ENCODE assay signal across 21 cellular contexts in the genomic region with DNA sequence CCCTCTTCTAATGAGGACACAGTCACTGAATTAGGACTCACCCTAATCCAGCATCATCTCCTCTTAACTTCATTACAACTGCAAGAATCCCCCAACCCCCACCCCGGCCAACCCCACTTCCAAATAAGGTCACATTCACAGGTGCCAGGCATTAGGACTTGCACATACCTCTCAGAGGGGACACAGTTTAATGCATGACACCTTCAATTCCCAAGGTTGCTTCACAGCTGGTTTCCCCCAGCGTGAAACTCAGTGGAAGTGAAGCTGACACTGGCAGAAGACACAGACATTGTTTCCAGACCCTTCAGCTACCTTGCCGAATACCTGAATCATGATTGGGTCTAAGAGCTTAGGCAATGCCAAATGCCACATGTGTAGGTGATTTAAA.
A peak's percentile ranks its signal among the peaks of the same experiment; 100 is the strongest.
DNase-seq lines count a peak whose midpoint lies in the region; FAIRE-seq and TF ChIP-seq lines count a peak whose summit lies in the region.
"Had no signal": no experiment of that assay in that cellular context is flagged by ENCODE, and none has a peak within 500 bp of the region (broad histone marks: within the 10 kb centered on the region; RNA-seq: fewer than 3 reads in every experiment).

No MANE protein-coding gene starts in this region.

- H3K4ac ChIP-seq in H9 (ENCODE audit: low read depth, low read length): no peak overlapping the region
- no peak overlapping the region for H3K4ac ChIP-seq in neuronal stem cell (ENCODE audit: low read length)

- no peaks in the 10 kb centered on the region for H4K20me1 ChIP-seq in H9 (ENCODE audit: control insufficient read depth, insufficient read depth, insufficient read length)
- H4K20me1 ChIP-seq: BLaER1 had no signal

- no peak overlapping the region for H2BK15ac ChIP-seq in H9 (ENCODE audit: low read depth, low read length)
- peak overlapping the region; percentile 4 for H2BK15ac ChIP-seq in neuronal stem cell (ENCODE audit: low read length)

- WGBS in H9 (ENCODE audit: extremely low coverage, insufficient read length, low lambda C conversion rate): no CpG with 5 or more reads among the region's 3 CpGs
- no CpG with 5 or more reads among the region's 3 CpGs for WGBS in neuronal stem cell (ENCODE audit: extremely low coverage in 2 of 2, insufficient read length in 2 of 2, insufficient replicate concordance in 1 of 2), 2 donors

- H2BK12ac ChIP-seq in H9 (ENCODE audit: insufficient read length, low read depth, low read length): peak overlapping the region; percentile 80
- no peak overlapping the region for H2BK12ac ChIP-seq in neuronal stem cell (ENCODE audit: low read length)

- H3K4me1 Mint-ChIP-seq in H9: peaks cover 16 to 17% of the 10 kb centered on the region in 2 experiments
- no peaks in the 10 kb centered on the region for H3K4me1 Mint-ChIP-seq in activated T-helper 1 cell treated with anti-CD3 and anti-CD28 coated beads, Interleukin-12 subunit alpha, Interleukin-12 subunit beta, Interleukin-2, Interleukin-4 antibody, amounts not matched to agents 30 ng/mL and 10 ng/mL and 1 ng/mL, durations not matched to agents 14 hours and 24 hours and 36 hours (ENCODE audit: low read depth)
- H3K4me1 Mint-ChIP-seq: CD14-positive monocyte; CD4-positive, alpha-beta memory T cell had no signal

- no peak overlapping the region for H3K4me2 ChIP-seq in H9 (ENCODE audit: insufficient read depth, insufficient read length, low read length)
- H3K4me2 ChIP-seq in neuronal stem cell (ENCODE audit: insufficient read depth, low read length, poor library complexity, severe bottlenecking): no peak overlapping the region
- H3K4me2 ChIP-seq: BLaER1 had no signal

- no peak for TF ChIP-seq CTCF in H9 (conservative IDR thresholded peaks at IDR 0.05)
- no peak for TF ChIP-seq CTCF in coronary artery (IDR thresholded peaks at IDR 0.05)
- no peak for TF ChIP-seq CTCF in kidney (IDR thresholded peaks at IDR 0.05; ENCODE audit: borderline replicate concordance, extremely low read depth, insufficient read depth)

- H3K18ac ChIP-seq in H9 (ENCODE audit: insufficient read length, low read depth, low read length): peak overlapping the region; percentile 82
- H3K18ac ChIP-seq in neuronal stem cell (ENCODE audit: low read length): peak overlapping the region; percentile 55

- H4K8ac ChIP-seq in H9 (replicated peaks; ENCODE audit: insufficient read length, low read depth, low read length) (no peak overlapping the region), neuronal stem cell (ENCODE audit: low read depth, low read length) (no peak overlapping the region)

- H3K23ac ChIP-seq in H9 (ENCODE audit: insufficient read length, low read depth, low read length) (no peak overlapping the region), neuronal stem cell (ENCODE audit: low read depth, low read length, poor library complexity) (no peak overlapping the region)

- H3K36me3 ChIP-seq in iPS-20b (ENCODE audit: insufficient read depth, low read depth, low read length): no peaks in the 10 kb centered on the region
- H3K36me3 ChIP-seq in neuronal stem cell (replicated peaks in 1 of 2; ENCODE audit: control insufficient read depth in 2 of 2, insufficient read depth in 2 of 2, low read length in 2 of 2): no peaks in the 10 kb centered on the region
- H3K36me3 ChIP-seq in kidney (ENCODE audit: control insufficient read depth in 1 of 2, insufficient read depth in 2 of 2, low read length in 2 of 2): no peaks in the 10 kb centered on the region
- H3K36me3 ChIP-seq: BLaER1 had no signal

- H3K9ac ChIP-seq in H9 (ENCODE audit: extremely low read depth, insufficient read length, low read length) (no peak overlapping the region), iPS-20b (ENCODE audit: low read depth, low read length) (no peak overlapping the region; the same call in 1 of the 2 replicates), neuronal stem cell (ENCODE audit: low read depth, low read length, poor library complexity) (no peak overlapping the region), kidney (ENCODE audit: low read length in 2 of 2) (no peak overlapping the region)
- H3K9ac ChIP-seq: BLaER1 had no signal

- H3K27me3 Mint-ChIP-seq in H9 (ENCODE audit: low read depth): peaks cover 4% of the 10 kb centered on the region; the same call in 1 of the 2 replicates
- peaks cover 9% of the 10 kb centered on the region for H3K27me3 Mint-ChIP-seq in activated T-helper 1 cell treated with anti-CD3 and anti-CD28 coated beads, Interleukin-12 subunit alpha, Interleukin-12 subunit beta, Interleukin-2, Interleukin-4 antibody, amounts not matched to agents 30 ng/mL and 10 ng/mL and 1 ng/mL, durations not matched to agents 14 hours and 24 hours and 36 hours (ENCODE audit: insufficient read depth)

- H4K91ac ChIP-seq in H9 (ENCODE audit: insufficient read length, low read depth, low read length) (no peak overlapping the region), neuronal stem cell (ENCODE audit: low read depth, low read length, poor library complexity) (no peak overlapping the region)

- H2BK5ac ChIP-seq in H9 (ENCODE audit: insufficient read length, low read length): no peak overlapping the region
- peak overlapping the region; percentile 56 for H2BK5ac ChIP-seq in neuronal stem cell (ENCODE audit: low read length)

- no peak overlapping the region for H3K4me3 Mint-ChIP-seq in H9
- H3K4me3 Mint-ChIP-seq in activated T-helper 1 cell treated with anti-CD3 and anti-CD28 coated beads, Interleukin-12 subunit alpha, Interleukin-12 subunit beta, Interleukin-2, Interleukin-4 antibody, amounts not matched to agents 30 ng/mL and 10 ng/mL and 1 ng/mL, durations not matched to agents 14 hours and 24 hours and 36 hours: no peak overlapping the region
- H3K4me3 Mint-ChIP-seq: CD14-positive monocyte; CD4-positive, alpha-beta memory T cell; HFFc6 had no signal

- no peaks in the 10 kb centered on the region for H3K79me2 ChIP-seq in H9 (ENCODE audit: insufficient read depth, low read length)

- FAIRE-seq in kidney (lab: Jason Lieb, UNC): no peak
- FAIRE-seq: GM12878, GM19239, H54 had no signal

- DNase-seq in H9 (peak; percentile 31), coronary artery (ENCODE audit: low spot score) (peak; percentile 31), neuronal stem cell (ENCODE audit: low spot score) (no peak), kidney (no peak)
- DNase-seq in activated CD8-positive, alpha-beta memory T cell treated with anti-CD3 and anti-CD28 coated beads, Interleukin-2, amount 50 U/mL, for 4 hours: no peak
- no peak for DNase-seq in activated T-helper 1 cell treated with anti-CD3 and anti-CD28 coated beads, Interleukin-12 subunit alpha, Interleukin-12 subunit beta, Interleukin-2, Interleukin-4 antibody, amounts not matched to agents 30 ng/mL and 10 ng/mL and 1 ng/mL, durations not matched to agents 14 hours and 24 hours and 36 hours (ENCODE audit: low spot score)
- DNase-seq: 8988T; Calu3; CD4-positive, alpha-beta memory T cell; DMS 273 treated with DMSO at 0.1 percent for 48 hours; DMS53; DND-41; EL; HFFc6; IMR-90 had no signal

- H3K27me3 ChIP-seq in H9 (ENCODE audit: insufficient read depth, low read length) (no peaks in the 10 kb centered on the region), iPS-20b (ENCODE audit: insufficient read depth, low read length) (no peaks in the 10 kb centered on the region), neuronal stem cell (ENCODE audit: control insufficient read depth in 3 of 3, insufficient read depth in 3 of 3, low read depth in 1 of 3, low read length in 3 of 3) (no peaks in the 10 kb centered on the region)
- H3K27me3 ChIP-seq: BLaER1 had no signal

- H2BK120ac ChIP-seq in H9 (ENCODE audit: low read depth, low read length, poor library complexity, severe bottlenecking) (no peak overlapping the region), neuronal stem cell (ENCODE audit: low read depth, low read length) (no peak overlapping the region)

- no peak overlapping the region for H4K5ac ChIP-seq in H9 (ENCODE audit: insufficient read length, low read depth, low read length)

- H3K9me3 ChIP-seq in H9 (ENCODE audit: control insufficient read depth, low read depth, low read length) (no peaks in the 10 kb centered on the region), iPS-20b (ENCODE audit: insufficient read depth, low read depth, low read length) (no peaks in the 10 kb centered on the region), neuronal stem cell (replicated peaks in 1 of 2; ENCODE audit: control insufficient read depth in 2 of 2, insufficient read depth in 1 of 2, low read depth in 1 of 2, low read length in 2 of 2) (no peaks in the 10 kb centered on the region), kidney (ENCODE audit: control insufficient read depth in 1 of 2, low read length in 2 of 2) (no peaks in the 10 kb centered on the region)
- H3K9me3 ChIP-seq: BLaER1 had no signal

- no peak overlapping the region for H2BK20ac ChIP-seq in H9 (ENCODE audit: low read depth, low read length, poor library complexity, severe bottlenecking)

- H3K27ac ChIP-seq in H9 (ENCODE audit: insufficient read length, low read depth, low read length) (no peak overlapping the region), coronary artery (no peak overlapping the region), iPS-20b (ENCODE audit: low read length) (peak overlapping the region; percentile 39), neuronal stem cell (replicated peaks; ENCODE audit: low read length) (no peak overlapping the region), kidney (ENCODE audit: low read depth in 2 of 2, low read length in 2 of 2) (no peak overlapping the region)
- H3K27ac ChIP-seq: BLaER1 had no signal

- H3K79me1 ChIP-seq in H9 (ENCODE audit: insufficient read depth, low read depth, low read length, poor library complexity, severe bottlenecking) (no peaks in the 10 kb centered on the region), neuronal stem cell (ENCODE audit: low read depth, low read length) (no peaks in the 10 kb centered on the region)

- intact Hi-C loops in kidney (cut with DNase I): no loop called here
- intact Hi-C loops in activated T-helper 1 cell treated with anti-CD3 and anti-CD28 coated beads, Interleukin-12 subunit alpha, Interleukin-12 subunit beta, Interleukin-2, Interleukin-4 antibody, amounts not matched to agents 30 ng/mL and 10 ng/mL and 1 ng/mL, durations not matched to agents 14 hours and 24 hours and 36 hours (cut with micrococcal nuclease): no loop called here

- peaks cover 4% of the 10 kb centered on the region for H3K4me1 ChIP-seq in H9 (ENCODE audit: insufficient read depth, low read length)
- peaks cover 8% of the 10 kb centered on the region; the same call in 1 of the 2 replicates for H3K4me1 ChIP-seq in iPS-20b (ENCODE audit: insufficient read depth, low read length)
- peaks cover 0 to 21% of the 10 kb centered on the region in 2 donors for H3K4me1 ChIP-seq in neuronal stem cell (ENCODE audit: control insufficient read depth in 2 of 2, insufficient read depth in 1 of 2, low read depth in 1 of 2, low read length in 2 of 2)
- H3K4me1 ChIP-seq in kidney (ENCODE audit: control insufficient read depth in 1 of 2, insufficient read depth in 1 of 2, low read depth in 1 of 2, low read length in 2 of 2): no peaks in the 10 kb centered on the region
- H3K4me1 ChIP-seq: BLaER1 had no signal

- no peak overlapping the region for H3K56ac ChIP-seq in H9 (ENCODE audit: insufficient read length, low read depth, low read length)

- H3K23me2 ChIP-seq in H9 (ENCODE audit: insufficient read length, low read depth, low read length, poor library complexity, severe bottlenecking): no peaks in the 10 kb centered on the region

- H3K4me3 ChIP-seq in coronary artery (no peak overlapping the region), iPS-20b (ENCODE audit: low read length) (no peak overlapping the region), neuronal stem cell (ENCODE audit: low read length in 2 of 2) (no peak overlapping the region), kidney (ENCODE audit: low read length in 2 of 2) (no peak overlapping the region)
- H3K4me3 ChIP-seq: BLaER1, GM12878 had no signal

- H2AFZ ChIP-seq in H9 (ENCODE audit: low read length): no peak overlapping the region
- no peak overlapping the region for H2AFZ ChIP-seq in neuronal stem cell (ENCODE audit: low read length)

- no peaks in the 10 kb centered on the region for H3K36me3 Mint-ChIP-seq in H9 (ENCODE audit: insufficient read depth in 1 of 3, low read depth in 3 of 3)
- H3K36me3 Mint-ChIP-seq in activated T-helper 1 cell treated with anti-CD3 and anti-CD28 coated beads, Interleukin-12 subunit alpha, Interleukin-12 subunit beta, Interleukin-2, Interleukin-4 antibody, amounts not matched to agents 30 ng/mL and 10 ng/mL and 1 ng/mL, durations not matched to agents 14 hours and 24 hours and 36 hours (ENCODE audit: low read depth): no peaks in the 10 kb centered on the region
- H3K36me3 Mint-ChIP-seq: CD14-positive monocyte; CD4-positive, alpha-beta memory T cell had no signal

- H2AK5ac ChIP-seq in H9 (ENCODE audit: insufficient read length, low read length) (no peak overlapping the region), neuronal stem cell (ENCODE audit: low read depth, low read length) (no peak overlapping the region)

- H3K14ac ChIP-seq in H9 (ENCODE audit: insufficient read depth, low read length): peak overlapping the region; percentile 58; the same call in 1 of the 2 replicates
- H3K14ac ChIP-seq in neuronal stem cell (ENCODE audit: low read length): no peak overlapping the region

- H3T11ph ChIP-seq in H9 (ENCODE audit: low read length): no peak overlapping the region

- H3K27ac Mint-ChIP-seq in H9: peak overlapping the region in 2 of 3 experiments; percentile 20 to 78; a peak in 1 of 7 replicates
- H3K27ac Mint-ChIP-seq in activated T-helper 1 cell treated with anti-CD3 and anti-CD28 coated beads, Interleukin-12 subunit alpha, Interleukin-12 subunit beta, Interleukin-2, Interleukin-4 antibody, amounts not matched to agents 30 ng/mL and 10 ng/mL and 1 ng/mL, durations not matched to agents 14 hours and 24 hours and 36 hours: no peak overlapping the region
- H3K27ac Mint-ChIP-seq: CD14-positive monocyte, HFFc6 had no signal

- no peaks in the 10 kb centered on the region for H3K9me3 Mint-ChIP-seq in H9
- no peaks in the 10 kb centered on the region for H3K9me3 Mint-ChIP-seq in activated T-helper 1 cell treated with anti-CD3 and anti-CD28 coated beads, Interleukin-12 subunit alpha, Interleukin-12 subunit beta, Interleukin-2, Interleukin-4 antibody, amounts not matched to agents 30 ng/mL and 10 ng/mL and 1 ng/mL, durations not matched to agents 14 hours and 24 hours and 36 hours
- H3K9me3 Mint-ChIP-seq: HFFc6 had no signal

Comparison
In these comparisons a context has a peak if more than half of its experiments do, and no peak if none do; other contexts are left out.
1. DNase-seq: peak in H9 (single experiment) and coronary artery (single experiment); none in neuronal stem cell (single experiment), kidney (single experiment), activated CD8-positive, alpha-beta memory T cell treated with anti-CD3 and anti-CD28 coated beads, Interleukin-2, amount 50 U/mL, for 4 hours (single experiment) and activated T-helper 1 cell treated with anti-CD3 and anti-CD28 coated beads, Interleukin-12 subunit alpha, Interleukin-12 subunit beta, Interleukin-2, Interleukin-4 antibody, amounts not matched to agents 30 ng/mL and 10 ng/mL and 1 ng/mL, durations not matched to agents 14 hours and 24 hours and 36 hours (single experiment).